In the genomic region with DNA sequence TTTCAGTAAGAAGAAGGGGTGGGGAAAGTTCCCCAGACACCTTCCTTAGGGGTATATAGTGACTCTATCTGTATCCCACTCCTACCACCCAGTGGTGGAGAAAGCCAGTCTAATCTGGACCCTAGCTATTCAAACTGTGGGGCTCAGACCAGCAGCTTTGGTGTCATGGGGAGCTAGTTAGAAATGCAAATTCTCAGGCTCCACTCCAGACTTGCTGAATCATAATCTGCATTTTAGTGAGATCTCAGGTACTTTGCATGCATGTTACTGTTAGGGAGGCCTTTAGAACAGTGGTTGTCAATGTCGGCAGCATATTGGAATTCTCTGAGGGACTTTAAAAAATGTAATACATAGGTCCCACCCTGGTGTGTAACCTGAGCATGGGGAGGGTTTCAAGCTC, we compare ENCODE assay signal across 22 cellular contexts. TPM values are rescaled to one million over a fixed set of nuclear protein-coding genes. Genes with fewer than 3 reads are reported as not detected.
A peak's percentile ranks its signal among the peaks of the same experiment; 100 is the strongest.
DNase-seq lines count a peak whose midpoint lies in the region; ATAC-seq and TF ChIP-seq lines count a peak whose summit lies in the region.
"Had no signal": no experiment of that assay in that cellular context is flagged by ENCODE, and none has a peak within 500 bp of the region (broad histone marks: within the 10 kb centered on the region; RNA-seq: fewer than 3 reads in every experiment).

No MANE protein-coding gene starts in this region.

- CTCF ChIA-PET in PC-3 (lab: Charles Lee), result interaction anchor here (0.7 kb wide), 1 partner anchor 239 kb away, joined by 3 read pairs; no protein-coding TSS in a partner anchor

- H3K9me3 Mint-ChIP-seq in memory B cell, result no peaks in the 10 kb centered on the region
- H3K9me3 Mint-ChIP-seq: activated T-cell treated with anti-CD3 and anti-CD28 coated beads, Interleukin-2, amount 50 U/mL, for 4 hours; effector memory CD8-positive, alpha-beta T cell had no signal

- ATAC-seq in GM21619 (IDR thresholded peaks at IDR 0.05; ENCODE audit: unreplicated experiment) (peak; percentile 41), memory B cell (ENCODE audit: low read depth) (peak; percentile 18), PC-3 (no peak)
- ATAC-seq: A549; activated T-cell treated with anti-CD3 and anti-CD28 coated beads, Interleukin-2, amount 50 U/mL, for 4 hours; effector memory CD8-positive, alpha-beta T cell; SK-N-SH treated with all-trans-retinoic acid at 6 μM for 48 hours had no signal

- H3K9me2 ChIP-seq in DOHH2 (replicated peaks; ENCODE audit: control insufficient read depth, low read length) (no peaks in the 10 kb centered on the region), Karpas-422 (replicated peaks; ENCODE audit: insufficient read depth, low read length) (no peaks in the 10 kb centered on the region), PC-3 (replicated peaks; ENCODE audit: low read length) (no peaks in the 10 kb centered on the region)

- H2AFZ ChIP-seq in Karpas-422 (ENCODE audit: low read length) (no peak overlapping the region), PC-3 (ENCODE audit: low read length) (no peak overlapping the region)

- H3K4me1 ChIP-seq in DOHH2 (ENCODE audit: control insufficient read depth, low read length) (peaks cover 59% of the 10 kb centered on the region), Karpas-422 (ENCODE audit: low read length) (peaks cover 77% of the 10 kb centered on the region), PC-3 (ENCODE audit: insufficient read depth, low read length) (peaks cover 5% of the 10 kb centered on the region)
- H3K4me1 ChIP-seq: A549 had no signal

- intact Hi-C loops in PC-3 (cut with micrococcal nuclease), result no loop called here

- no peak overlapping the region for H3K27ac ChIP-seq in DOHH2 (ENCODE audit: low read depth, low read length)
- peak overlapping the region; percentile 98 for H3K27ac ChIP-seq in Karpas-422 (ENCODE audit: low read length)
- no peak overlapping the region for H3K27ac ChIP-seq in PC-3 (ENCODE audit: low read length)
- H3K27ac ChIP-seq: A549, brain microvascular endothelial cell, RWPE1, skin epidermis had no signal

- no peak overlapping the region for H3K4me3 Mint-ChIP-seq in memory B cell
- H3K4me3 Mint-ChIP-seq: activated T-cell treated with anti-CD3 and anti-CD28 coated beads, Interleukin-2, amount 50 U/mL, for 4 hours; effector memory CD8-positive, alpha-beta T cell had no signal

- H3K4me2 ChIP-seq in DOHH2 (ENCODE audit: low read length) (peak overlapping the region; percentile 75), Karpas-422 (ENCODE audit: low read depth, low read length, poor library complexity, severe bottlenecking) (peak overlapping the region; percentile 76), PC-3 (ENCODE audit: low read length) (no peak overlapping the region)
- H3K4me2 ChIP-seq: A549 had no signal

- H3K9ac ChIP-seq in Karpas-422 (ENCODE audit: low read length), result peak overlapping the region; percentile 72
- no peak overlapping the region for H3K9ac ChIP-seq in PC-3 (ENCODE audit: low read length)

- peaks cover 51% of the 10 kb centered on the region for H3K4me1 Mint-ChIP-seq in memory B cell

- DNase-seq in Karpas-422, result peak; percentile 95
- DNase-seq in memory B cell (ENCODE audit: low spot score in 2 of 2), result no peak
- no peak for DNase-seq in KG1 (lab: John Stamatoyannopoulos, UW)
- DNase-seq in NCI-H146 (lab: John Stamatoyannopoulos, UW), result no peak
- DNase-seq in NCI-H187 (lab: John Stamatoyannopoulos, UW), result no peak
- no peak for DNase-seq in PC-3
- DNase-seq: activated CD4-positive, alpha-beta T cell treated with anti-CD3 and anti-CD28 coated beads for 48 hours; activated T-cell treated with anti-CD3 and anti-CD28 coated beads, Interleukin-2, amount 50 U/mL, for 4 hours; brain microvascular endothelial cell; effector memory CD8-positive, alpha-beta T cell; foreskin fibroblast; GDM1; NCI-H1105; NCI-H524 treated with DMSO at 0.1 percent for 48 hours; stimulated activated CD4-positive, alpha-beta T cell treated with anti-CD3 and anti-CD28 coated beads, Interleukin-1b, Interleukin-23, amount 100 ng/mL, for 48 hours; substantia nigra had no signal

- POLR2A ChIA-PET in PC-3 (lab: Charles Lee; ENCODE audit: unreplicated experiment), result interaction anchor here (0.9 kb wide), 1 partner anchor 12 kb away, joined by 3 read pairs; a partner anchor contains a TSS

- no peaks in the 10 kb centered on the region for H3K79me2 ChIP-seq in DOHH2 (ENCODE audit: control insufficient read depth, low read length)
- no peaks in the 10 kb centered on the region for H3K79me2 ChIP-seq in Karpas-422 (ENCODE audit: low read length)
- H3K79me2 ChIP-seq in PC-3 (ENCODE audit: low read length), result no peaks in the 10 kb centered on the region

- no peak for TF ChIP-seq CTCF in DOHH2 (IDR thresholded peaks at IDR 0.05; ENCODE audit: low read depth, low read length, poor library complexity, severe bottlenecking)
- TF ChIP-seq CTCF in PC-3 (conservative IDR thresholded peaks at IDR 0.05; ENCODE audit: low read depth, low read length), result no peak

- BruUV-seq in PC-3 (replicated peaks; lab: Mats Ljungman, UMichigan), result no TSS peak

- H3K9me3 ChIP-seq in DOHH2 (ENCODE audit: control insufficient read depth, insufficient read depth, low read length), result no peaks in the 10 kb centered on the region
- H3K9me3 ChIP-seq in Karpas-422 (ENCODE audit: low read length), result no peaks in the 10 kb centered on the region
- no peaks in the 10 kb centered on the region for H3K9me3 ChIP-seq in PC-3 (ENCODE audit: low read length)
- H3K9me3 ChIP-seq: A549 had no signal

- H4K20me1 ChIP-seq in DOHH2 (ENCODE audit: control insufficient read depth, insufficient read depth, low read depth, low read length) (no peaks in the 10 kb centered on the region), Karpas-422 (ENCODE audit: insufficient read depth, low read depth, low read length) (no peaks in the 10 kb centered on the region), PC-3 (ENCODE audit: low read length) (no peaks in the 10 kb centered on the region)

- H3K4me3 ChIP-seq in DOHH2 (ENCODE audit: low read length), result no peak overlapping the region
- H3K4me3 ChIP-seq in Karpas-422 (ENCODE audit: low read length), result peak overlapping the region; percentile 58
- H3K4me3 ChIP-seq in PC-3 (ENCODE audit: low read length), result no peak overlapping the region
- H3K4me3 ChIP-seq: A549, skin epidermis had no signal

- peak overlapping the region; percentile 79 for H3K27ac Mint-ChIP-seq in memory B cell

- no peaks in the 10 kb centered on the region for H3K27me3 Mint-ChIP-seq in memory B cell
- H3K27me3 Mint-ChIP-seq: effector memory CD8-positive, alpha-beta T cell had no signal

- H3F3A ChIP-seq in DOHH2 (ENCODE audit: control insufficient read depth, insufficient read depth), result peaks cover 11% of the 10 kb centered on the region
- no peaks in the 10 kb centered on the region for H3F3A ChIP-seq in PC-3 (ENCODE audit: low read length, unreplicated experiment)

- H3K27me3 ChIP-seq in DOHH2 (ENCODE audit: control insufficient read depth, low read length) (no peaks in the 10 kb centered on the region), Karpas-422 (ENCODE audit: low read length) (no peaks in the 10 kb centered on the region), PC-3 (ENCODE audit: low read length) (no peaks in the 10 kb centered on the region)

- no peaks in the 10 kb centered on the region for H3K36me3 Mint-ChIP-seq in memory B cell

- H3K36me3 ChIP-seq in DOHH2 (ENCODE audit: control insufficient read depth, low read length), result no peaks in the 10 kb centered on the region
- H3K36me3 ChIP-seq in Karpas-422 (ENCODE audit: insufficient read depth, low read length), result no peaks in the 10 kb centered on the region
- H3K36me3 ChIP-seq in PC-3 (ENCODE audit: low read depth, low read length), result no peaks in the 10 kb centered on the region
- H3K36me3 ChIP-seq: brain microvascular endothelial cell had no signal

RNA-seq across cellular contexts. Expression of a gene that starts 12.1 kb away (rescaled TPM):
- 132 and 133 TPM in 2 replicates for total RNA-seq in Karpas-422 (2014; rRNA removed; shearing (Covaris generic); ENCODE audit: low replicate concordance)
- total RNA-seq in PC-3 (2014; rRNA removed), result 78.3 and 90.2 TPM in 2 replicates

RNA-seq across cellular contexts. Expression of a gene that starts 17.0 kb away (rescaled TPM):
- 241 and 291 TPM in 2 replicates for total RNA-seq in Karpas-422 (2014; rRNA removed; shearing (Covaris generic); ENCODE audit: low replicate concordance)
- 19.2 and 26.4 TPM in 2 replicates for total RNA-seq in PC-3 (2014; rRNA removed)
